ENCODE assay signal across 1 cellular context in the genomic region with DNA sequence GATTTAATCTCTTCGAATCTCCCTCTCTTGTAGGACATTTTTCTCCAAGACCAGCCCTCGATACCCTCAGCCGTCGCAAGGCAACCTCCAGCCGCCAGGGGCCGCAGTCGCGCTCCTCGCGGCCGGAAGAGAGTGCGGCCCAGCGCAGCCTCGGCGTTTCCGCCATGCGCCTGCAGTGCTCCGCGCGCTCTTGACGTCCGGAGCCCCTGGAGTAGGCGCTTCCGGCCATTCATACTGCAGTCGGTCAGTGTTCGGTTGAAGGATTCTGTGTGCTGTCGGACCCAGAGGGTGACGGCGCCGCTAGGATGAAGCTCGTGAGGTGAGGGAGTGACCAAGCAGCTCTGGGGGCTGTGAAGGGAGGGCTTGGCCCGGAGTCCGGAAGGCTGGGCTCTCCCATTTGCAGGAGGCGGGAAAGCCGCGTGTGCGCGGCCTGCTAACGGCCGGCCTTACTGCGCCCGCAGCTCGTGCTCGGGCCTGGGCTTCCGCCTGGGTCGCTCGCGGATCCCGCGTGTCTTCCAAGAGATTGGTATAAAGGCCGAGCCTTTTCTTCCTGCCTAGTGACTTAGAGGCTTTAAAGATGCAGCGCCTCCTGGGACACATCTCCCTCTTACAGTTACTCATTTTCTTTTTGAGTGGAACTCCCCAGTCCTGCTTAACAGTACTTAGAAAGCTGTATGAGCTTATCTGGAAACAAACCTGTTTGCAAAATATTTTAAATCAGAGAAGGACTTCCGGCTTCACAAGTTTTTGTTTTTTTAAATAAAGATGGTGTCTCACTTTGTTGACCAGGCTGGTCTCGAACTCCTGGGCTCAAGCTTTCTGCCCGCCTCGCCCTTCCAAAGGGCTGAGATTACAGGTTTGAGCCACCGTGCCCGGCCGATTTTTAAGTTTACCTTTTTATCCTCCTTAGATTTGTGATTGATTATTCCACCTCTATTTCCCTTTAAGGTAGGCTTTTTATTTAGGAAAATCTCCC.
A peak's percentile ranks its signal among the peaks of the same experiment; 100 is the strongest.
TF ChIP-seq lines count a peak whose summit lies in the region.

A gene (plus strand): TSS at position 190 of the 976 bp plus-strand sequence. CDS start 116 bp downstream, at position 306.

TF ChIP-seq in A549, 52 proteins besides CTCF, POLR2A, EP300 and RAD21 (continued from another document):
- TF ChIP-seq, protein P1, sequence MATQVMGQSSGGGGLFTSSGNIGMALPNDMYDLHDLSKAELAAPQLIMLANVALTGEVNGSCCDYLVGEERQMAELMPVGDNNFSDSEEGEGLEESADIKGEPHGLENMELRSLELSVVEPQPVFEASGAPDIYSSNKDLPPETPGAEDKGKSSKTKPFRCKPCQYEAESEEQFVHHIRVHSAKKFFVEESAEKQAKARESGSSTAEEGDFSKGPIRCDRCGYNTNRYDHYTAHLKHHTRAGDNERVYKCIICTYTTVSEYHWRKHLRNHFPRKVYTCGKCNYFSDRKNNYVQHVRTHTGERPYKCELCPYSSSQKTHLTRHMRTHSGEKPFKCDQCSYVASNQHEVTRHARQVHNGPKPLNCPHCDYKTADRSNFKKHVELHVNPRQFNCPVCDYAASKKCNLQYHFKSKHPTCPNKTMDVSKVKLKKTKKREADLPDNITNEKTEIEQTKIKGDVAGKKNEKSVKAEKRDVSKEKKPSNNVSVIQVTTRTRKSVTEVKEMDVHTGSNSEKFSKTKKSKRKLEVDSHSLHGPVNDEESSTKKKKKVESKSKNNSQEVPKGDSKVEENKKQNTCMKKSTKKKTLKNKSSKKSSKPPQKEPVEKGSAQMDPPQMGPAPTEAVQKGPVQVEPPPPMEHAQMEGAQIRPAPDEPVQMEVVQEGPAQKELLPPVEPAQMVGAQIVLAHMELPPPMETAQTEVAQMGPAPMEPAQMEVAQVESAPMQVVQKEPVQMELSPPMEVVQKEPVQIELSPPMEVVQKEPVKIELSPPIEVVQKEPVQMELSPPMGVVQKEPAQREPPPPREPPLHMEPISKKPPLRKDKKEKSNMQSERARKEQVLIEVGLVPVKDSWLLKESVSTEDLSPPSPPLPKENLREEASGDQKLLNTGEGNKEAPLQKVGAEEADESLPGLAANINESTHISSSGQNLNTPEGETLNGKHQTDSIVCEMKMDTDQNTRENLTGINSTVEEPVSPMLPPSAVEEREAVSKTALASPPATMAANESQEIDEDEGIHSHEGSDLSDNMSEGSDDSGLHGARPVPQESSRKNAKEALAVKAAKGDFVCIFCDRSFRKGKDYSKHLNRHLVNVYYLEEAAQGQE (IDR thresholded peaks at IDR 0.05), result no peak
- TF ChIP-seq RARB (CRISPR knock-in tag; IDR thresholded peaks at IDR 0.05) (no peak), NPAS2 (CRISPR knock-in tag; IDR thresholded peaks at IDR 0.05; ENCODE audit: borderline replicate concordance) (no peak), ESRRA (IDR thresholded peaks at IDR 0.05; ENCODE audit: borderline replicate concordance, low read length) (no peak), JUNB (IDR thresholded peaks at IDR 0.05) (no peak), FOSL2 (IDR thresholded peaks at IDR 0.05) (no peak), FOSL2 (CRISPR knock-in tag; IDR thresholded peaks at IDR 0.05) (no peak), KDM5A (IDR thresholded peaks at IDR 0.05) (no peak), CHD4 (IDR thresholded peaks at IDR 0.05; ENCODE audit: borderline replicate concordance) (no peak), CHD2 (IDR thresholded peaks at IDR 0.05; ENCODE audit: low read length, partially characterized antibody) (no peak), ZSCAN20 (CRISPR knock-in tag; IDR thresholded peaks at IDR 0.05) (no peak), RCOR1 (IDR thresholded peaks at IDR 0.05; ENCODE audit: low read depth, low read length) (no peak), CBX2 (IDR thresholded peaks at IDR 0.05; ENCODE audit: borderline replicate concordance, low read depth) (no peak), MYC (IDR thresholded peaks at IDR 0.05; ENCODE audit: borderline replicate concordance, low read length) (peak; percentile 89; the same call in 1 of the 2 replicates), TFCP2L1 (CRISPR knock-in tag; IDR thresholded peaks at IDR 0.05) (no peak), RFX5 (IDR thresholded peaks at IDR 0.05) (peak; percentile 49; the same call in 1 of the 2 replicates), FOXS1 (CRISPR knock-in tag; IDR thresholded peaks at IDR 0.05) (no peak), NFE2L2 (conservative IDR thresholded peaks at IDR 0.05; ENCODE audit: low read length) (no peak), HDAC2 (IDR thresholded peaks at IDR 0.05) (no peak), TP53 (CRISPR knock-in tag; IDR thresholded peaks at IDR 0.05) (0 out of 2 replicates have a peak, but pooled peaks have one; percentile 47), PHF8 (IDR thresholded peaks at IDR 0.05; ENCODE audit: borderline replicate concordance, low read depth) (peak; percentile 84), RNF2 (IDR thresholded peaks at IDR 0.05; ENCODE audit: borderline replicate concordance, low read depth) (no peak), CBX8 (IDR thresholded peaks at IDR 0.05) (no peak), ZNF302 (CRISPR knock-in tag; IDR thresholded peaks at IDR 0.05) (no peak), SMC3 (IDR thresholded peaks at IDR 0.05) (0 out of 3 replicates have a peak, but pooled peaks have one; percentile 14), KDM1A (IDR thresholded peaks at IDR 0.05; ENCODE audit: low read depth) (no peak), ZFP36 (IDR thresholded peaks at IDR 0.05; ENCODE audit: borderline replicate concordance, partially characterized antibody) (no peak), HEYL (CRISPR knock-in tag; IDR thresholded peaks at IDR 0.05) (no peak)
- TF ChIP-seq, protein P2, sequence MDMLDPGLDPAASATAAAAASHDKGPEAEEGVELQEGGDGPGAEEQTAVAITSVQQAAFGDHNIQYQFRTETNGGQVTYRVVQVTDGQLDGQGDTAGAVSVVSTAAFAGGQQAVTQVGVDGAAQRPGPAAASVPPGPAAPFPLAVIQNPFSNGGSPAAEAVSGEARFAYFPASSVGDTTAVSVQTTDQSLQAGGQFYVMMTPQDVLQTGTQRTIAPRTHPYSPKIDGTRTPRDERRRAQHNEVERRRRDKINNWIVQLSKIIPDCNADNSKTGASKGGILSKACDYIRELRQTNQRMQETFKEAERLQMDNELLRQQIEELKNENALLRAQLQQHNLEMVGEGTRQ (IDR thresholded peaks at IDR 0.05), result no peak
- TF ChIP-seq, protein P3, sequence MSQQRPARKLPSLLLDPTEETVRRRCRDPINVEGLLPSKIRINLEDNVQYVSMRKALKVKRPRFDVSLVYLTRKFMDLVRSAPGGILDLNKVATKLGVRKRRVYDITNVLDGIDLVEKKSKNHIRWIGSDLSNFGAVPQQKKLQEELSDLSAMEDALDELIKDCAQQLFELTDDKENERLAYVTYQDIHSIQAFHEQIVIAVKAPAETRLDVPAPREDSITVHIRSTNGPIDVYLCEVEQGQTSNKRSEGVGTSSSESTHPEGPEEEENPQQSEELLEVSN (IDR thresholded peaks at IDR 0.05; ENCODE audit: borderline replicate concordance, low read depth), result peak; percentile 90
- TF ChIP-seq, protein P4, sequence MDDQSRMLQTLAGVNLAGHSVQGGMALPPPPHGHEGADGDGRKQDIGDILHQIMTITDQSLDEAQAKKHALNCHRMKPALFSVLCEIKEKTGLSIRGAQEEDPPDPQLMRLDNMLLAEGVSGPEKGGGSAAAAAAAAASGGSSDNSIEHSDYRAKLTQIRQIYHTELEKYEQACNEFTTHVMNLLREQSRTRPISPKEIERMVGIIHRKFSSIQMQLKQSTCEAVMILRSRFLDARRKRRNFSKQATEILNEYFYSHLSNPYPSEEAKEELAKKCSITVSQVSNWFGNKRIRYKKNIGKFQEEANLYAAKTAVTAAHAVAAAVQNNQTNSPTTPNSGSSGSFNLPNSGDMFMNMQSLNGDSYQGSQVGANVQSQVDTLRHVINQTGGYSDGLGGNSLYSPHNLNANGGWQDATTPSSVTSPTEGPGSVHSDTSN (IDR thresholded peaks at IDR 0.05), result no peak
- TF ChIP-seq, protein P5, sequence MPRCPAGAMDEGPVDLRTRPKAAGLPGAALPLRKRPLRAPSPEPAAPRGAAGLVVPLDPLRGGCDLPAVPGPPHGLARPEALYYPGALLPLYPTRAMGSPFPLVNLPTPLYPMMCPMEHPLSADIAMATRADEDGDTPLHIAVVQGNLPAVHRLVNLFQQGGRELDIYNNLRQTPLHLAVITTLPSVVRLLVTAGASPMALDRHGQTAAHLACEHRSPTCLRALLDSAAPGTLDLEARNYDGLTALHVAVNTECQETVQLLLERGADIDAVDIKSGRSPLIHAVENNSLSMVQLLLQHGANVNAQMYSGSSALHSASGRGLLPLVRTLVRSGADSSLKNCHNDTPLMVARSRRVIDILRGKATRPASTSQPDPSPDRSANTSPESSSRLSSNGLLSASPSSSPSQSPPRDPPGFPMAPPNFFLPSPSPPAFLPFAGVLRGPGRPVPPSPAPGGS (IDR thresholded peaks at IDR 0.05), result peak; percentile 46; the same call in 1 of the 3 replicates
TF ChIP-seq in A549: peak in this region for 11.
